ENCODE assay signal across 8 cellular contexts in genomic region chr1:110460253-110461220, GRCh38. TPM values are rescaled to one million over a fixed set of nuclear protein-coding genes. Genes with fewer than 3 reads are reported as not detected.
DNase-seq lines count a peak whose midpoint lies in the region; ATAC-seq and TF ChIP-seq lines count a peak whose summit lies in the region.

No MANE protein-coding gene starts in this region.

- no peak overlapping the region for H3K4me3 Mint-ChIP-seq in Caco-2 (ENCODE audit: unreplicated experiment)

- no peaks in the 10 kb centered on the region for H3K27me3 Mint-ChIP-seq in Caco-2 (ENCODE audit: insufficient read depth, unreplicated experiment)

- ATAC-seq in HG02678 (IDR thresholded peaks at IDR 0.05; ENCODE audit: unreplicated experiment), result peak; percentile 53
- no peak for ATAC-seq in GM21619 (IDR thresholded peaks at IDR 0.05; ENCODE audit: unreplicated experiment)

- TF ChIP-seq CTCF in Caco-2 (IDR thresholded peaks at IDR 0.05; ENCODE audit: insufficient read depth in 1 of 2, low read depth in 1 of 2, low read length in 1 of 2, severe bottlenecking in 1 of 2, unreplicated experiment in 1 of 2), result peak; percentile 83 to 85

- H3K4me3 ChIP-seq in Caco-2 (ENCODE audit: low read depth, low read length), result no peak overlapping the region

- peaks cover 25% of the 10 kb centered on the region for H3K4me1 ChIP-seq in Caco-2

- H3K9me3 Mint-ChIP-seq in Caco-2 (ENCODE audit: unreplicated experiment), result no peaks in the 10 kb centered on the region

- no peaks in the 10 kb centered on the region for H3K36me3 Mint-ChIP-seq in Caco-2 (ENCODE audit: insufficient read depth, unreplicated experiment)

- no peaks in the 10 kb centered on the region for H3K27me3 ChIP-seq in Caco-2 (replicated peaks; ENCODE audit: control insufficient read depth, insufficient read depth, low read length)

- POLR2A ChIA-PET in Caco-2 (lab: Charles Lee), result no interaction called here

- DNase-seq in Caco-2, result peak; percentile 62 to 83
- peak; percentile 69 for DNase-seq in NCI-H446 treated with DMSO at 0.1 percent for 48 hours (lab: John Stamatoyannopoulos, UW)
- DNase-seq in activated CD4-positive, CD25-positive, alpha-beta regulatory T cell treated with anti-CD3 and anti-CD28 coated beads, Interleukin-2, amount 50 U/mL, for 16 hours (ENCODE audit: low read depth, low spot score), result peak; percentile 78
- peak in 55 of 61 donors; percentile 3 to 79 (median 49) for DNase-seq in caudate nucleus (lab: John Stamatoyannopoulos, UW)
- DNase-seq in kidney tubule cell (ENCODE audit: low spot score), result peak; percentile 74
- DNase-seq in stimulated activated CD4-positive, alpha-beta T cell treated with anti-CD3 and anti-CD28 coated beads, Interleukin-2, amount 100 ng/mL, for 48 hours, result peak; percentile 85 to 90

- H3K36me3 ChIP-seq in Caco-2 (ENCODE audit: control insufficient read depth, insufficient read depth, low read length), result no peaks in the 10 kb centered on the region

- H3K9me3 ChIP-seq in Caco-2, result no peaks in the 10 kb centered on the region

- no peak overlapping the region for H3K27ac ChIP-seq in caudate nucleus (ENCODE audit: low read depth, low read length)

- intact Hi-C loops in Caco-2 (cut with micrococcal nuclease; ENCODE audit: unreplicated experiment), result loop anchor here (1.0 to 10.0 kb wide), 4 partner anchors 48 to 257 kb away; partner anchors contain the start of gene RBM15

- no TSS peak for BruUV-seq in Caco-2 (replicated peaks; lab: Mats Ljungman, UMichigan)

- H3K4me1 Mint-ChIP-seq in Caco-2 (ENCODE audit: low read depth, unreplicated experiment), result peaks cover 15% of the 10 kb centered on the region

- CTCF ChIA-PET in Caco-2 (lab: Charles Lee), result interaction anchor here (0.6 to 2.9 kb wide), 18 partner anchors 14 to 264 kb away, joined by 3 to 51 read pairs (median 6); partner anchors contain the start of genes KCNC4 and RBM15

- H3K27ac Mint-ChIP-seq in Caco-2 (ENCODE audit: unreplicated experiment), result no peak overlapping the region

RNA-seq across cellular contexts. Expression of gene PROK1, which starts 9.6 kb away (rescaled TPM):
- not detected in 2 replicates for total RNA-seq in Caco-2 (2022)

RNA-seq across cellular contexts. Expression of gene LAMTOR5, which starts 53.0 kb away (rescaled TPM):
- 104 and 106 TPM in 2 replicates for total RNA-seq in Caco-2 (2022)

RNA-seq across cellular contexts. Expression of gene KCNA10, which starts 58.4 kb away (rescaled TPM):
- not detected in 2 replicates for total RNA-seq in Caco-2 (2022)
